ENCODE assay signal across 1 cellular context in the genomic region with DNA sequence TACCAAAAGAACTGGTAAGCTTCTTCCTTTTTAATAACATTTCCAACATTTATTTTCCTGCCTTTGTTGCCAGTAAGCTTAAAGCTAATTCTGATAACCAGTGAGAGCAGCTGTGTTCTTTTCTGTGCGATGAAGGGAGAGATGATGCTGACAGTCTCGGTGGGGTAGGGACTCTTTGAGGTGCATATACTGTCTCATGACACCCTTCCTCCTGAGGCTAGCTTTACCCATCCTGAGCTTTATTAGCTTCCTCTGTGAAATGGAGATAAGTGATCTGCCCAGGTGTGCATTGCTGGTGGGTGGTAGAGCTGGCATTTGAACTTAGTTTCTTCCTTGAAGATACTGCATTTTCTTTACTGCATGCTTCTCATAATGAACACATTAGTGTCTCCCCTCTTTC.
TF ChIP-seq lines count a peak whose summit lies in the region.

No MANE protein-coding gene starts in this region.

TF ChIP-seq in WTC11, 78 proteins besides CTCF, POLR2A, EP300 and RAD21 (continued from another document):
- TF ChIP-seq, protein P1, sequence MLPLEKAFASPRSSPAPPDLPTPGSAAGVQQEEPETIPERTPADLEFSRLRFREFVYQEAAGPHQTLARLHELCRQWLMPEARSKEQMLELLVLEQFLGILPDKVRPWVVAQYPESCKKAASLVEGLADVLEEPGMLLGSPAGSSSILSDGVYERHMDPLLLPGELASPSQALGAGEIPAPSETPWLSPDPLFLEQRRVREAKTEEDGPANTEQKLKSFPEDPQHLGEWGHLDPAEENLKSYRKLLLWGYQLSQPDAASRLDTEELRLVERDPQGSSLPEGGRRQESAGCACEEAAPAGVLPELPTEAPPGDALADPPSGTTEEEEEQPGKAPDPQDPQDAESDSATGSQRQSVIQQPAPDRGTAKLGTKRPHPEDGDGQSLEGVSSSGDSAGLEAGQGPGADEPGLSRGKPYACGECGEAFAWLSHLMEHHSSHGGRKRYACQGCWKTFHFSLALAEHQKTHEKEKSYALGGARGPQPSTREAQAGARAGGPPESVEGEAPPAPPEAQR (CRISPR knock-in tag; IDR thresholded peaks at IDR 0.05), result no peak
- TF ChIP-seq, protein P2, sequence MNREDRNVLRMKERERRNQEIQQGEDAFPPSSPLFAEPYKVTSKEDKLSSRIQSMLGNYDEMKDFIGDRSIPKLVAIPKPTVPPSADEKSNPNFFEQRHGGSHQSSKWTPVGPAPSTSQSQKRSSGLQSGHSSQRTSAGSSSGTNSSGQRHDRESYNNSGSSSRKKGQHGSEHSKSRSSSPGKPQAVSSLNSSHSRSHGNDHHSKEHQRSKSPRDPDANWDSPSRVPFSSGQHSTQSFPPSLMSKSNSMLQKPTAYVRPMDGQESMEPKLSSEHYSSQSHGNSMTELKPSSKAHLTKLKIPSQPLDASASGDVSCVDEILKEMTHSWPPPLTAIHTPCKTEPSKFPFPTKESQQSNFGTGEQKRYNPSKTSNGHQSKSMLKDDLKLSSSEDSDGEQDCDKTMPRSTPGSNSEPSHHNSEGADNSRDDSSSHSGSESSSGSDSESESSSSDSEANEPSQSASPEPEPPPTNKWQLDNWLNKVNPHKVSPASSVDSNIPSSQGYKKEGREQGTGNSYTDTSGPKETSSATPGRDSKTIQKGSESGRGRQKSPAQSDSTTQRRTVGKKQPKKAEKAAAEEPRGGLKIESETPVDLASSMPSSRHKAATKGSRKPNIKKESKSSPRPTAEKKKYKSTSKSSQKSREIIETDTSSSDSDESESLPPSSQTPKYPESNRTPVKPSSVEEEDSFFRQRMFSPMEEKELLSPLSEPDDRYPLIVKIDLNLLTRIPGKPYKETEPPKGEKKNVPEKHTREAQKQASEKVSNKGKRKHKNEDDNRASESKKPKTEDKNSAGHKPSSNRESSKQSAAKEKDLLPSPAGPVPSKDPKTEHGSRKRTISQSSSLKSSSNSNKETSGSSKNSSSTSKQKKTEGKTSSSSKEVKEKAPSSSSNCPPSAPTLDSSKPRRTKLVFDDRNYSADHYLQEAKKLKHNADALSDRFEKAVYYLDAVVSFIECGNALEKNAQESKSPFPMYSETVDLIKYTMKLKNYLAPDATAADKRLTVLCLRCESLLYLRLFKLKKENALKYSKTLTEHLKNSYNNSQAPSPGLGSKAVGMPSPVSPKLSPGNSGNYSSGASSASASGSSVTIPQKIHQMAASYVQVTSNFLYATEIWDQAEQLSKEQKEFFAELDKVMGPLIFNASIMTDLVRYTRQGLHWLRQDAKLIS (CRISPR knock-in tag; IDR thresholded peaks at IDR 0.05; ENCODE audit: borderline replicate concordance), result no peak
- TF ChIP-seq, protein P3, sequence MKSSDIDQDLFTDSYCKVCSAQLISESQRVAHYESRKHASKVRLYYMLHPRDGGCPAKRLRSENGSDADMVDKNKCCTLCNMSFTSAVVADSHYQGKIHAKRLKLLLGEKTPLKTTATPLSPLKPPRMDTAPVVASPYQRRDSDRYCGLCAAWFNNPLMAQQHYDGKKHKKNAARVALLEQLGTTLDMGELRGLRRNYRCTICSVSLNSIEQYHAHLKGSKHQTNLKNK (CRISPR knock-in tag; IDR thresholded peaks at IDR 0.05), result no peak
- TF ChIP-seq USF1 (CRISPR knock-in tag; IDR thresholded peaks at IDR 0.05), result no peak
- TF ChIP-seq CREB1 (CRISPR knock-in tag; IDR thresholded peaks at IDR 0.05), result no peak
TF ChIP-seq in WTC11: peak in this region for 0.
